Comparison of ENCODE assay signal across 11 cellular contexts in the genomic region with DNA sequence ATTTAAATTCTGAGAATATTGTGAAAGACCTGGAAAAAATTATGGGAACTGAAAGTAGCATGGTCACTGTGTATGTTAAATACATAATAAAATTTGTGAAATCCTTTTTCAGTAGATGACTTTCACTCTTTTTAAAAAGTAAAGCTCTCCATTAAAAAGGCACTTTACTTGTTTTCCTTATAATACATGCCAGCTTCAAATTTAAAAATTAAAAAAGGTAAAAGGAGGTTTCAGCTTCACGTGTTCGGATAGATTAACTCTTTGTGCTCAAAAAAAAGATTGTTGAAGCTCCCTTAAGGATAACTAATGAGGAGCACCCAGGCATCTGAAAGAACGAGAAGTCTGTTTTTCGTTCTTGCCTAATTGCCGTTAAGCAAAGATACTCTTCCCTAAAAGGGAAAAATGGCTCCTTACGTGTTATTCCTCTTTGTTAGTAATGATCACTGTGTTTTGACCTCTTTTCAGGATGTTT.
DNase-seq lines count a peak whose midpoint lies in the region; ATAC-seq and TF ChIP-seq lines count a peak whose summit lies in the region.
"Had no signal": no experiment of that assay in that cellular context is flagged by ENCODE, and none has a peak within 500 bp of the region (broad histone marks: within the 10 kb centered on the region; RNA-seq: fewer than 3 reads in every experiment).

No MANE protein-coding gene starts in this region.

- H3K27ac Mint-ChIP-seq in IgD-negative memory B cell, result peak overlapping the region in 1 of 3 donors; percentile 62
- H3K27ac Mint-ChIP-seq in activated T-cell treated with anti-CD3 and anti-CD28 coated beads, Interleukin-2, amount 50 U/mL, for 72 hours, result no peak overlapping the region
- H3K27ac Mint-ChIP-seq: effector memory CD8-positive, alpha-beta T cell had no signal

- no peaks in the 10 kb centered on the region for H3K9me3 Mint-ChIP-seq in IgD-negative memory B cell
- H3K9me3 Mint-ChIP-seq in activated T-cell treated with anti-CD3 and anti-CD28 coated beads, Interleukin-2, amount 50 U/mL, for 72 hours, result no peaks in the 10 kb centered on the region
- H3K9me3 Mint-ChIP-seq: effector memory CD8-positive, alpha-beta T cell; neural crest cell had no signal

- CTCF ChIA-PET in RWPE1 (lab: Yijun Ruan, JAX), result no interaction called here

- H3K4me3 Mint-ChIP-seq in IgD-negative memory B cell, result peak overlapping the region in 3 of 4 donors; percentile 55 to 90 (median 76)
- no peak overlapping the region for H3K4me3 Mint-ChIP-seq in activated T-cell treated with anti-CD3 and anti-CD28 coated beads, Interleukin-2, amount 50 U/mL, for 72 hours
- H3K4me3 Mint-ChIP-seq: effector memory CD8-positive, alpha-beta T cell; neural crest cell had no signal

- H3K4me1 ChIP-seq in hepatocyte (ENCODE audit: insufficient read depth), result no peaks in the 10 kb centered on the region
- H3K4me1 ChIP-seq in thymus (ENCODE audit: control insufficient read depth, insufficient read depth, low read length), result no peaks in the 10 kb centered on the region

- no peak for TF ChIP-seq CTCF in hepatocyte (IDR thresholded peaks at IDR 0.05; ENCODE audit: poor library complexity)
- no peak for TF ChIP-seq CTCF in RWPE1 (conservative IDR thresholded peaks at IDR 0.05; ENCODE audit: low read depth)

- ATAC-seq in SK-N-SH treated with all-trans-retinoic acid at 6 μM for 48 hours (peak; percentile 47), GM18868 (IDR thresholded peaks at IDR 0.05; ENCODE audit: unreplicated experiment) (no peak)
- ATAC-seq in activated T-cell treated with anti-CD3 and anti-CD28 coated beads, Interleukin-2, amount 50 U/mL, for 72 hours (replicated peaks in 1 of 2), result no peak
- ATAC-seq: effector memory CD8-positive, alpha-beta T cell had no signal

- H3K27ac ChIP-seq in hepatocyte, result peak overlapping the region; percentile 58
- H3K27ac ChIP-seq in thymus (ENCODE audit: low read depth), result peak overlapping the region; percentile 18
- no peak overlapping the region for H3K27ac ChIP-seq in RWPE1

- no peaks in the 10 kb centered on the region for H3K9me2 ChIP-seq in hepatocyte (replicated peaks; ENCODE audit: insufficient read depth)

- H4K20me1 ChIP-seq in hepatocyte (ENCODE audit: insufficient read depth, poor library complexity, severe bottlenecking), result no peaks in the 10 kb centered on the region

- H3K9me3 ChIP-seq in hepatocyte (ENCODE audit: low read depth), result no peaks in the 10 kb centered on the region
- H3K9me3 ChIP-seq in thymus (ENCODE audit: control insufficient read depth), result no peaks in the 10 kb centered on the region

- H3K4me2 ChIP-seq in hepatocyte, result peak overlapping the region; percentile 59

- H3K36me3 ChIP-seq in hepatocyte (replicated peaks; ENCODE audit: insufficient read depth, low read depth) (no peaks in the 10 kb centered on the region), thymus (ENCODE audit: control insufficient read depth, insufficient read depth) (no peaks in the 10 kb centered on the region)

- DNase-seq in hepatocyte (ENCODE audit: low spot score), result no peak
- no peak for DNase-seq in activated T-cell treated with anti-CD3 and anti-CD28 coated beads, Interleukin-2, amount 50 U/mL, for 72 hours
- no peak for DNase-seq in RWPE1 (ENCODE audit: low spot score)
- DNase-seq: activated CD4-positive, alpha-beta T cell treated with anti-CD3 and anti-CD28 coated beads, Interleukin-2, amount 50 U/mL, for 48 hours; effector memory CD8-positive, alpha-beta T cell; NCI-H1417 treated with DMSO at 0.1 percent for 48 hours had no signal

- H2AFZ ChIP-seq in hepatocyte, result no peak overlapping the region

- H3K27me3 ChIP-seq in hepatocyte (no peaks in the 10 kb centered on the region), thymus (ENCODE audit: control insufficient read depth, insufficient read depth) (no peaks in the 10 kb centered on the region)

- peaks cover 2% of the 10 kb centered on the region for H3K79me2 ChIP-seq in hepatocyte

- WGBS in hepatocyte (ENCODE audit: low lambda C conversion rate, missing lambda C conversion rate), result 42% methylated on average over 6 of the region's 6 CpGs
- 96% methylated on average over 6 of the region's 6 CpGs for WGBS in thymus

- no peak overlapping the region for H3K4me3 ChIP-seq in hepatocyte
- no peak overlapping the region for H3K4me3 ChIP-seq in thymus (ENCODE audit: low read length)

- H3K27me3 Mint-ChIP-seq in IgD-negative memory B cell, result no peaks in the 10 kb centered on the region
- H3K27me3 Mint-ChIP-seq in activated T-cell treated with anti-CD3 and anti-CD28 coated beads, Interleukin-2, amount 50 U/mL, for 72 hours (ENCODE audit: low read depth), result no peaks in the 10 kb centered on the region
- H3K27me3 Mint-ChIP-seq: effector memory CD8-positive, alpha-beta T cell had no signal

- no peaks in the 10 kb centered on the region for H3K36me3 Mint-ChIP-seq in IgD-negative memory B cell
- peaks cover 0 to 6% of the 10 kb centered on the region in 2 donors for H3K36me3 Mint-ChIP-seq in activated T-cell treated with anti-CD3 and anti-CD28 coated beads, Interleukin-2, amount 50 U/mL, for 72 hours (ENCODE audit: insufficient read depth in 2 of 2)

- POLR2A ChIA-PET in RWPE1 (lab: Yijun Ruan, JAX; ENCODE audit: low non-redundant PET), result no interaction called here

- H3K4me1 Mint-ChIP-seq in IgD-negative memory B cell, result peaks cover 1 to 8% (median 5%) of the 10 kb centered on the region in 3 donors
- peaks cover 10% of the 10 kb centered on the region for H3K4me1 Mint-ChIP-seq in activated T-cell treated with anti-CD3 and anti-CD28 coated beads, Interleukin-2, amount 50 U/mL, for 72 hours (ENCODE audit: low read depth)
- H3K4me1 Mint-ChIP-seq: neural crest cell had no signal

TF ChIP-seq in SK-N-SH treated with all-trans-retinoic acid at 6 μM for 48 hours, 23 proteins besides CTCF, POLR2A, EP300 and RAD21 (continues in another document):
- no peak for TF ChIP-seq TOX (CRISPR knock-in tag; IDR thresholded peaks at IDR 0.05; ENCODE audit: borderline replicate concordance)
- no peak for TF ChIP-seq ZNF565 (CRISPR knock-in tag; conservative IDR thresholded peaks at IDR 0.05; ENCODE audit: low read depth)
- no peak for TF ChIP-seq ZC3H10 (CRISPR knock-in tag; IDR thresholded peaks at IDR 0.05)
- TF ChIP-seq ISL1 (CRISPR knock-in tag; IDR thresholded peaks at IDR 0.05), result 0 out of 2 replicates have a peak, but pooled peaks have one; percentile 66
- no peak for TF ChIP-seq BACH2 (CRISPR knock-in tag; IDR thresholded peaks at IDR 0.05; ENCODE audit: borderline replicate concordance)
- peak; percentile 84 for TF ChIP-seq ZNF70 (CRISPR knock-in tag; IDR thresholded peaks at IDR 0.05)
- TF ChIP-seq TCF4 (CRISPR knock-in tag; IDR thresholded peaks at IDR 0.05; ENCODE audit: borderline replicate concordance), result 0 out of 2 replicates have a peak, but pooled peaks have one; percentile 20
- TF ChIP-seq SNAI2 (CRISPR knock-in tag; IDR thresholded peaks at IDR 0.05), result peak; percentile 83; the same call in 1 of the 2 replicates
- TF ChIP-seq GLIS3 (CRISPR knock-in tag; IDR thresholded peaks at IDR 0.05), result no peak
- TF ChIP-seq ARNTL (CRISPR knock-in tag; IDR thresholded peaks at IDR 0.05; ENCODE audit: borderline replicate concordance, low read depth), result no peak
- TF ChIP-seq RARB (CRISPR knock-in tag; IDR thresholded peaks at IDR 0.05), result no peak; the same call in 1 of the 2 replicates
- TF ChIP-seq PATZ1 (CRISPR knock-in tag; IDR thresholded peaks at IDR 0.05; ENCODE audit: borderline replicate concordance), result no peak
- no peak for TF ChIP-seq PPARA (CRISPR knock-in tag; IDR thresholded peaks at IDR 0.05; ENCODE audit: borderline replicate concordance)
- peak; percentile 96 for TF ChIP-seq CSDC2 (CRISPR knock-in tag; IDR thresholded peaks at IDR 0.05)
- no peak for TF ChIP-seq OSR1 (CRISPR knock-in tag; IDR thresholded peaks at IDR 0.05)
- no peak for TF ChIP-seq ZNF8 (CRISPR knock-in tag; IDR thresholded peaks at IDR 0.05)
- TF ChIP-seq ZFP30 (CRISPR knock-in tag; IDR thresholded peaks at IDR 0.05), result no peak; the same call in 1 of the 2 replicates
- TF ChIP-seq ZFP3 (CRISPR knock-in tag; IDR thresholded peaks at IDR 0.05), result peak; percentile 81; the same call in 1 of the 2 replicates
- TF ChIP-seq POU6F1 (CRISPR knock-in tag; IDR thresholded peaks at IDR 0.05; ENCODE audit: borderline replicate concordance, low read depth), result no peak

Comparison
In these comparisons a context has a peak if more than half of its experiments do, and no peak if none do; other contexts are left out.
1. H3K4me3 Mint-ChIP-seq: peak in IgD-negative memory B cell (3 of 4); none in activated T-cell treated with anti-CD3 and anti-CD28 coated beads, Interleukin-2, amount 50 U/mL, for 72 hours (0 of 2).